8 cellular contexts compared by ENCODE assay signal in the genomic region with DNA sequence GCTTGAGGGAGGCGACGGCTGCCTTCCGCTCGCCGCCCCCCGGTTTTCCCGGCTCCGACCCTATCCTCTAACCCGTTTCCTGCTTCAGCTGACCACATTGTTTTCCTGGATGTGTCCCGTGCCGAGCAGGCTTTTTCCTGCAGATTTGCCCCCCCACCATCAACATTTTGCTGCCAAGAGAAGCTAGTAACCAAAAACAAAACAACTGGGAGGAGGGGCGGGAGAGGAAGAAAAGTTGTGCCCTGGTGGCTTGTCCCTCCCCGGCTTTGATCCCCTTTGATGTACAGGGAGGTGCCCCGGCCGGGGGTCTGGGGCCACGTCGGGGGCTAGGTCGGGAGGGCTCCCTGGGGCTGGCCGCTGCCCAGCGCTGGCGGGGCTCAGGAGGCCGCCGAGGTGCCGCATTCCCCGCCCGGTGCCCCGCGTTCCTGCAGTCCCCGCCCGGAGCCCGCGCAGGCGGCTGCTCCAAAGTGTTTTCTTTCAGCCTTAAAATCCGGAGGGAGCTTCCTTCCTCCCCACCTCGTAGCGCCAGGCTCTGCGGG. TPM values are rescaled to one million over a fixed set of nuclear protein-coding genes. Genes with fewer than 3 reads are reported as not detected.
A peak's percentile ranks its signal among the peaks of the same experiment; 100 is the strongest.
DNase-seq lines count a peak whose midpoint lies in the region; ATAC-seq and TF ChIP-seq lines count a peak whose summit lies in the region.
"Not testable (repeated sequence)": the region's sequence is repeated elsewhere in the genome, so short reads cannot be mapped to it uniquely, and the experiment has no call there.

No MANE protein-coding gene starts in this region.

- not testable (repeated sequence) for H3K36me3 ChIP-seq in CD4-positive, alpha-beta memory T cell (ENCODE audit: insufficient read depth, low read length); adrenal gland (replicated peaks in 1 of 2); esophagus muscularis mucosa; lung (ENCODE audit: control insufficient read depth in 2 of 2, insufficient read depth in 2 of 2, low read length in 2 of 2); sigmoid colon

- TF ChIP-seq POLR2A in adrenal gland (IDR thresholded peaks at IDR 0.05); esophagus muscularis mucosa (IDR thresholded peaks at IDR 0.05; ENCODE audit: low read depth); sigmoid colon (IDR thresholded peaks at IDR 0.05): not testable (repeated sequence)

- H3K27me3 Mint-ChIP-seq in CD4-positive, alpha-beta memory T cell; WTC11 (ENCODE audit: low read depth): not testable (repeated sequence)

- not testable (repeated sequence) for ATAC-seq in WTC11; lung (ENCODE audit: insufficient read depth, low FRiP score)

- CTCF ChIA-PET in CD4-positive, alpha-beta memory T cell (lab: Charles Lee; ENCODE audit: partially characterized antibody); WTC11 (lab: Charles Lee): not testable (repeated sequence)

- H3K27ac ChIP-seq in CD4-positive, alpha-beta memory T cell (ENCODE audit: low read depth, low read length); lung (ENCODE audit: low read depth in 1 of 2, low read length in 1 of 2): not testable (repeated sequence)
- H3K27ac ChIP-seq in adrenal gland: peak overlapping the region in 1 of 5 donors; percentile 40
- H3K27ac ChIP-seq in esophagus muscularis mucosa (replicated peaks in 1 of 4): peak overlapping the region in 1 of 4 donors; percentile 62
- H3K27ac ChIP-seq in sigmoid colon: peak overlapping the region in 1 of 4 donors; percentile 58

- H3K4me3 ChIP-seq in CD4-positive, alpha-beta memory T cell (ENCODE audit: low read length in 2 of 2): not testable (repeated sequence)
- peak overlapping the region; percentile 35 for H3K4me3 ChIP-seq in LNCaP clone FGC (ENCODE audit: low read depth, low read length)
- H3K4me3 ChIP-seq in adrenal gland: peak overlapping the region in 1 of 4 donors; percentile 45
- peak overlapping the region; percentile 42 to 55 (median 46) for H3K4me3 ChIP-seq in esophagus muscularis mucosa
- peak overlapping the region; percentile 35 for H3K4me3 ChIP-seq in lung
- H3K4me3 ChIP-seq in sigmoid colon: peak overlapping the region; percentile 6 to 48 (median 32)

- not testable (repeated sequence) for TF ChIP-seq EP300 in esophagus muscularis mucosa (IDR thresholded peaks at IDR 0.05); sigmoid colon (IDR thresholded peaks at IDR 0.05)

- peak in 2 of 5 donors; percentile 0 to 2 for DNase-seq in CD4-positive, alpha-beta memory T cell
- DNase-seq in LNCaP clone FGC (ENCODE audit: low read depth); WTC11 (ENCODE audit: low spot score); esophagus muscularis mucosa (ENCODE audit: extremely low spot score); lung (ENCODE audit: low spot score): not testable (repeated sequence)
- DNase-seq in adrenal gland (peak in 6 of 7 donors; percentile 7 to 60 (median 32)), sigmoid colon (peak; percentile 65), ureter (ENCODE audit: low spot score) (peak; percentile 43)

- H3K4me3 Mint-ChIP-seq in CD4-positive, alpha-beta memory T cell: peak overlapping the region; percentile 90 to 97 (median 94)
- peak overlapping the region; percentile 85 for H3K4me3 Mint-ChIP-seq in WTC11

- H3K27me3 ChIP-seq in CD4-positive, alpha-beta memory T cell (ENCODE audit: insufficient read depth, low read length); adrenal gland; esophagus muscularis mucosa; lung (ENCODE audit: control insufficient read depth, insufficient read depth); sigmoid colon: not testable (repeated sequence)

- TF ChIP-seq CTCF in LNCaP clone FGC (IDR thresholded peaks at IDR 0.05; ENCODE audit: control insufficient read depth, extremely low read depth, insufficient read depth); WTC11 (IDR thresholded peaks at IDR 0.05); adrenal gland (IDR thresholded peaks at IDR 0.05); esophagus muscularis mucosa (IDR thresholded peaks at IDR 0.05); lung (IDR thresholded peaks at IDR 0.05; ENCODE audit: control extremely low read depth, extremely low read depth); sigmoid colon (IDR thresholded peaks at IDR 0.05): not testable (repeated sequence)

- H3K27ac Mint-ChIP-seq in CD4-positive, alpha-beta memory T cell: peak overlapping the region in 5 of 7 donors; percentile 46 to 89 (median 73)
- H3K27ac Mint-ChIP-seq in WTC11: not testable (repeated sequence)

- not testable (repeated sequence) for H3K9me3 Mint-ChIP-seq in CD4-positive, alpha-beta memory T cell; WTC11

- intact Hi-C loops in CD4-positive, alpha-beta memory T cell (cut with micrococcal nuclease); adrenal gland (cut with DNase I); esophagus muscularis mucosa (cut with DNase I); sigmoid colon (cut with DNase I): not testable (repeated sequence)

- H3K4me1 Mint-ChIP-seq in CD4-positive, alpha-beta memory T cell; WTC11: not testable (repeated sequence)

- not testable (repeated sequence) for H3K36me3 Mint-ChIP-seq in CD4-positive, alpha-beta memory T cell; WTC11

- WGBS in adrenal gland, 4 donors: 0 to 2% (median 1%) methylated on average over 6 to 14 of the region's 37 CpGs; no CpG with 5 or more reads in 1 of the 4 donors
- 0% methylated on average over 2 of the region's 37 CpGs for WGBS in esophagus muscularis mucosa
- 0 to 1% methylated on average over 2 to 19 of the region's 37 CpGs for whole genome bisulfite sequencing in lung, 2 donors
- WGBS in sigmoid colon, 2 donors: 0 to 4% methylated on average over 16 to 19 of the region's 37 CpGs

- H3K4me1 ChIP-seq in CD4-positive, alpha-beta memory T cell (ENCODE audit: insufficient read depth, low read length); adrenal gland (replicated peaks in 1 of 2); esophagus muscularis mucosa; lung (ENCODE audit: control insufficient read depth in 2 of 2, insufficient read depth in 2 of 2, low read length in 2 of 2); sigmoid colon: not testable (repeated sequence)

- not testable (repeated sequence) for H3K9me3 ChIP-seq in CD4-positive, alpha-beta memory T cell (ENCODE audit: control insufficient read depth in 1 of 2, low read length in 2 of 2); adrenal gland (replicated peaks in 1 of 3); esophagus muscularis mucosa; lung (ENCODE audit: control insufficient read depth in 2 of 2, insufficient read depth in 1 of 2, low read length in 1 of 2); sigmoid colon

- POLR2A ChIA-PET in CD4-positive, alpha-beta memory T cell (lab: Charles Lee; ENCODE audit: partially characterized antibody); WTC11 (lab: Charles Lee): not testable (repeated sequence)

RNA-seq across cellular contexts. Expression of gene FAM72C, which starts 2.2 kb away (rescaled TPM):
- total RNA-seq in CD4-positive, alpha-beta memory T cell: under 1 TPM; 0.20 to 0.33 TPM
- polyA plus RNA-seq in CD4-positive, alpha-beta memory T cell: not detected
- total RNA-seq in WTC11 (2021) (14.7 to 17.5 TPM (median 15.7 TPM) in 3 replicates), adrenal gland (1 to 10 TPM in 1 of 8 donors, under 1 TPM in 4, not detected in 3; 0.20 to 1.3 (median 0.58) TPM), esophagus muscularis mucosa (under 1 TPM in 1 of 4 donors, not detected in 3; 0.19 TPM), lung (1 to 10 TPM in 1 of 2 donors, under 1 TPM in 1; 0.09 to 1.5 TPM), sigmoid colon (not detected), ureter (0.42 TPM)
- polyA plus RNA-seq in adrenal gland (under 1 TPM; 0.08 to 0.44 (median 0.34) TPM), lung (under 1 TPM; 0.28 to 0.39 TPM), sigmoid colon (1 to 10 TPM in 1 of 3 donors, under 1 TPM in 1, not detected in 1; 0.46 to 1.5 TPM)
